22 cellular contexts compared by ENCODE assay signal in genomic region chr3:72569754-72570440, GRCh38.
"Had no signal": no experiment of that assay in that cellular context is flagged by ENCODE, and none has a peak within 500 bp of the region (broad histone marks: within the 10 kb centered on the region; RNA-seq: fewer than 3 reads in every experiment).

No MANE protein-coding gene starts in this region.

- H3K4me2 ChIP-seq: KMS-11 had no signal

- H3K27ac ChIP-seq: KMS-11, RWPE1, SJSA1 had no signal

- H3K4me3 ChIP-seq: SJSA1 had no signal

- H3K9me3 ChIP-seq: SJSA1 had no signal

- H3K9ac ChIP-seq: KMS-11 had no signal

- ATAC-seq: Panc1, PC-3 had no signal

- H3K36me3 ChIP-seq: SJSA1 had no signal

- DNase-seq: IMR-90; Kasumi-1; MM.1S; NCI-H1092 treated with DMSO at 0.1 percent for 48 hours; NCI-H1436; NCI-H187; NCI-H2029; NCI-H2081 treated with DMSO at 0.1 percent for 48 hours; NCI-H2171; NCI-H226; NCI-H446; NCI-H510A; NCI-H524 treated with DMSO at 0.1 percent for 48 hours; NCI-H69; NCI-H774; NK-92 treated with Interleukin-12 subunit alpha and Interleukin-12 subunit beta, amount 100 ng/mL, for 24 hours; PC-3; SIG-M5 had no signal

- H3K27me3 ChIP-seq: SJSA1 had no signal
